8 cellular contexts compared by ENCODE assay signal in the genomic region with DNA sequence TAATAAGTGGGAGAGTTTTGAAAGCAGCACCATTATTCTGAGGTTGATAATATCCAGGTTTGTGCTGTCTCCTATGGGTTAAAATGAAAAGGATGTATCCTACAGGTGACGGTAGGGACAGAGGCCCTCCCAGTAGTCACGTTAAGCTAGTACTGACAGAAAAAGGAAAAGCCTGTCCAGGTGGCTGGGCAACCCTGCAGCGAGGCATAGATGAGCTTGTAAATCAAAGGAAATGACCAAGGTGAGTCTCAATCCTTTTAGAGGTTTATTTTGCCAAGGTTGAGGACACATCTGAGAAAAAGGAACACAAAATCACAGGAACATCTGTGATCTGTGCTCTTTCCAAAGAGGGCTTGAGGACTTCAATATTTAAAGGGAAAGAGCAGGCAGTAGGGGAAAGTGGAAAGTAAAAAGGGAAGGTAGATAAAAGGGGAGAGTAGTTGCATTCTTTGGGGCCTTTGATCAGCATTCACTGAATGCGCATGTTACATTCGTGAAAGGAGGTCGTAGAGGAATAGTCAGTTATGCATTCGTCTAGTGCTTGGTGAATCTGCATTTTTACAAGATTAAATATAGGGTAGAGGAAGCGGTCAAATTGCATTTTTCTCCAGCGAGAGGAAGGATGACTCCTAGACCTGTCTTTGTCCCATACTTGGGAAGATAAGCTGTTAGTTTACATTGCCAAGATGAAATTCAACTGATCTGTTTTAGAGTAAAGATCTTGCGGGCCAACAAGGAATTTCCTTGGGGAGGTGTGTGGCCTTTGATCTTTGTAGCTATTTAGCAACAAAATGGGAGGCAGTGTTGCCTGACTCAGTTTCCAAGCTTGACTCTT. TPM values are rescaled to one million over a fixed set of nuclear protein-coding genes. Genes with fewer than 3 reads are reported as not detected.
DNase-seq lines count a peak whose midpoint lies in the region; ATAC-seq and TF ChIP-seq lines count a peak whose summit lies in the region.

No MANE protein-coding gene starts in this region.

- peaks cover 14% of the 10 kb centered on the region for H3K36me3 ChIP-seq in Panc1 (ENCODE audit: control insufficient read depth, insufficient read depth, low read length)

- no peaks in the 10 kb centered on the region for H3K27me3 ChIP-seq in Panc1 (ENCODE audit: control insufficient read depth, insufficient read depth, low read length)

- DNase-seq in EL (peak; percentile 19), Panc1 (ENCODE audit: low read depth, low spot score) (no peak), epithelial cell of prostate (ENCODE audit: low read depth, low spot score) (no peak), progenitor cell of endocrine pancreas (ENCODE audit: low spot score, unreplicated experiment) (no peak), NCI-H1930 (lab: John Stamatoyannopoulos, UW) (no peak), superior temporal gyrus (ENCODE audit: extremely low spot score) (no peak), head of caudate nucleus (no peak)

- peaks cover 21% of the 10 kb centered on the region for H3K4me1 ChIP-seq in Panc1 (ENCODE audit: control insufficient read depth, insufficient read depth, low read length)

- ATAC-seq in Panc1 (no peak), HG03095 (IDR thresholded peaks at IDR 0.05; ENCODE audit: unreplicated experiment) (no peak)

- peak overlapping the region; percentile 65 to 71 for H3K4me3 ChIP-seq in Panc1 (ENCODE audit: low read depth in 2 of 2, low read length in 2 of 2)

- no peaks in the 10 kb centered on the region for H3K9me3 ChIP-seq in Panc1 (ENCODE audit: control insufficient read depth, insufficient read depth, low read depth, low read length)

- peaks cover 57% of the 10 kb centered on the region for H3K4me1 Mint-ChIP-seq in progenitor cell of endocrine pancreas (ENCODE audit: low read depth)

- peaks cover 4% of the 10 kb centered on the region for H3K36me3 Mint-ChIP-seq in progenitor cell of endocrine pancreas (ENCODE audit: insufficient read depth)

- H3K9me3 Mint-ChIP-seq in progenitor cell of endocrine pancreas (ENCODE audit: low read depth), result no peaks in the 10 kb centered on the region

- CTCF ChIA-PET in Panc1 (lab: Charles Lee), result no interaction called here

- intact Hi-C loops in Panc1 (cut with micrococcal nuclease; ENCODE audit: unreplicated experiment), result no loop called here
- intact Hi-C loops in head of caudate nucleus (cut with DNase I), result no loop called here

- TF ChIP-seq CTCF in Panc1 (IDR thresholded peaks at IDR 0.05), result peak; percentile 9; the same call in 1 of the 2 replicates
- no peak for TF ChIP-seq CTCF in progenitor cell of endocrine pancreas (IDR thresholded peaks at IDR 0.05; ENCODE audit: unreplicated experiment)

- POLR2A ChIA-PET in Panc1 (lab: Charles Lee), result interaction anchor here (0.5 kb wide), 1 partner anchor 10 kb away, joined by 6 read pairs; no protein-coding TSS in a partner anchor

- H3K27ac Mint-ChIP-seq in progenitor cell of endocrine pancreas, result peak overlapping the region; percentile 94

- peak overlapping the region; percentile 94 for H3K27ac ChIP-seq in Panc1 (ENCODE audit: low read length)
- peak overlapping the region; percentile 96 for H3K27ac ChIP-seq in epithelial cell of prostate

- no TSS peak for BruUV-seq in Panc1 (replicated peaks; lab: Mats Ljungman, UMichigan)

- H3K4me3 Mint-ChIP-seq in progenitor cell of endocrine pancreas (ENCODE audit: low read depth), result peak overlapping the region; percentile 91

- in situ Hi-C loops in Panc1 (cut with HindIII; ENCODE audit: low pct_unique_long_range_greater_than_20kb, low sequenced_read_pairs), result no loop called here

- no peaks in the 10 kb centered on the region for H3K27me3 Mint-ChIP-seq in progenitor cell of endocrine pancreas

RNA-seq across cellular contexts. Expression of a gene that starts 0.9 kb away (rescaled TPM):
- 134 TPM for total RNA-seq in Panc1 (2021; ENCODE audit: unreplicated experiment)
- polyA plus RNA-seq in Panc1 (2012; ENCODE audit: insufficient read length), result 123 TPM
- total RNA-seq in progenitor cell of endocrine pancreas, result 107 and 127 TPM in 2 replicates

RNA-seq across cellular contexts. Expression of a gene that starts 15.2 kb away (rescaled TPM):
- total RNA-seq in Panc1 (2021; ENCODE audit: unreplicated experiment), result 28.5 TPM
- polyA plus RNA-seq in Panc1 (2012; ENCODE audit: insufficient read length), result 31.6 TPM
- total RNA-seq in progenitor cell of endocrine pancreas, result 9.6 and 9.8 TPM in 2 replicates

RNA-seq across cellular contexts. Expression of a gene that starts 21.6 kb away (rescaled TPM):
- 0.21 TPM for total RNA-seq in Panc1 (2021; ENCODE audit: unreplicated experiment)
- polyA plus RNA-seq in Panc1 (2012; ENCODE audit: insufficient read length), result 0.16 TPM
- total RNA-seq in progenitor cell of endocrine pancreas, result 4.7 and 5.4 TPM in 2 replicates
